ENCODE assay signal across 8 cellular contexts in the genomic region with DNA sequence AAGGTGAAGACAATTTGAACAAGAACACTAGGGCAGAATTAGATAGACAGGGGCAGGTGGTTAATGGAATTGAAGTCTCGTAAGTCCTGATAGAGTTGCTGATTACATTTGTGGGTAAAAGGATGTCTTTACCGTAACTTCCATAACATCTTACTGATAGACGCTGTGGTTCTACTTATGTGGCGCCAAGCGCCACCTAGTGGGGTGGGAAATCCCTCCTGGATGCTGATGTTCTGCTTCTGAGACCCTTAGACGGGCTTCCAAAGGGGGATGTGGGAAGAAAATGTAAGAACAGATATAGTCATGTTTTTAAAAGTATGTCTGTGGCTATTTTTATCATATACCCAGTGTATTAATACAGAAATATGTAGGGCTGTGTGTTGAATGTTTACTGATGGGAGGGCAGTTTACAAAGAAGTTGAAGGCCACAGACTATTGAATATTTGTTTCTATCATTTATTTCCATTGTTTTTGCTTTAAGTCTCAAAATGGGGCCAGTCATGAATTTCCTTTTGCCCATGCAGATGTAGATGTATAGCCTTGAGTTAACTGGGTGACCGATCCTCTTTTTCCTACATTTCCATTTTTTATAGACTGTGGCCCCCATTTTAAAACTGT. TPM values are rescaled to one million over a fixed set of nuclear protein-coding genes. Genes with fewer than 3 reads are reported as not detected.
DNase-seq lines count a peak whose midpoint lies in the region; ATAC-seq and TF ChIP-seq lines count a peak whose summit lies in the region.

No MANE protein-coding gene starts in this region.

- H3K27ac ChIP-seq in gastroesophageal sphincter (no peak overlapping the region), smooth muscle cell (ENCODE audit: low read depth) (no peak overlapping the region)

- no peak overlapping the region for H3K9ac ChIP-seq in smooth muscle cell (ENCODE audit: low read depth)

- WGBS in gastroesophageal sphincter (ENCODE audit: low coverage in 1 of 2), 2 donors: 67 to 70% methylated on average over 2 to 3 of the region's 7 CpGs
- 43% methylated on average over 7 of the region's 7 CpGs for WGBS in smooth muscle cell (ENCODE audit: low lambda C conversion rate)

- H3K27me3 ChIP-seq in gastroesophageal sphincter (no peaks in the 10 kb centered on the region), smooth muscle cell (ENCODE audit: low read depth) (no peaks in the 10 kb centered on the region)

- H3K36me3 ChIP-seq in gastroesophageal sphincter: no peaks in the 10 kb centered on the region
- no peaks in the 10 kb centered on the region for H3K36me3 ChIP-seq in smooth muscle cell (ENCODE audit: low read depth)

- no peak overlapping the region for H3K4me3 Mint-ChIP-seq in activated T-cell treated with anti-CD3 and anti-CD28 coated beads, Interleukin-2, amount 50 U/mL, for 4 hours

- H3K4me1 Mint-ChIP-seq in activated T-cell treated with anti-CD3 and anti-CD28 coated beads, Interleukin-2, amount 50 U/mL, for 4 hours (ENCODE audit: low read depth): peaks cover 22% of the 10 kb centered on the region

- no peak for TF ChIP-seq POLR2A in gastroesophageal sphincter (IDR thresholded peaks at IDR 0.05)

- no peak for TF ChIP-seq EP300 in gastroesophageal sphincter (IDR thresholded peaks at IDR 0.05)

- no peaks in the 10 kb centered on the region for H3F3A ChIP-seq in smooth muscle cell (ENCODE audit: low read depth)

- H3K4me3 ChIP-seq in gastroesophageal sphincter (no peak overlapping the region), smooth muscle cell (no peak overlapping the region)

- no peaks in the 10 kb centered on the region for H3K27me3 Mint-ChIP-seq in activated T-cell treated with anti-CD3 and anti-CD28 coated beads, Interleukin-2, amount 50 U/mL, for 4 hours (ENCODE audit: low read depth)

- H3K4me1 ChIP-seq in gastroesophageal sphincter (no peaks in the 10 kb centered on the region), smooth muscle cell (ENCODE audit: low read depth) (no peaks in the 10 kb centered on the region)

- DNase-seq in DMS 273 (lab: John Stamatoyannopoulos, UW; ENCODE audit: unreplicated experiment) (peak; percentile 73), DMS 273 treated with DMSO at 0.1 percent for 48 hours (lab: John Stamatoyannopoulos, UW) (no peak), NCI-H460 (ENCODE audit: extremely low read depth, low read depth) (peak; percentile 20), smooth muscle cell (lab: John Stamatoyannopoulos, UW; ENCODE audit: unreplicated experiment) (no peak), kidney glomerular epithelial cell (lab: John Stamatoyannopoulos, UW) (no peak)
- DNase-seq in activated T-cell treated with anti-CD3 and anti-CD28 coated beads, Interleukin-2, amount 50 U/mL, for 4 hours: peak; percentile 40

- no peaks in the 10 kb centered on the region for H4K20me1 ChIP-seq in smooth muscle cell (ENCODE audit: low read depth)

- ATAC-seq in activated T-cell treated with anti-CD3 and anti-CD28 coated beads, Interleukin-2, amount 50 U/mL, for 4 hours: peak; percentile 49 to 60
- peak; percentile 48 for ATAC-seq in gastroesophageal sphincter
- no peak for ATAC-seq in GM21390 (IDR thresholded peaks at IDR 0.05; ENCODE audit: unreplicated experiment)

- H3K4me2 ChIP-seq in smooth muscle cell: no peak overlapping the region

- peak; percentile 41 to 68 (median 47) for TF ChIP-seq CTCF in gastroesophageal sphincter (IDR thresholded peaks at IDR 0.05)
- TF ChIP-seq CTCF in smooth muscle cell (IDR thresholded peaks at IDR 0.05; ENCODE audit: borderline replicate concordance, insufficient read depth, poor library complexity, severe bottlenecking): peak; percentile 53

- H3K9me3 ChIP-seq in gastroesophageal sphincter (no peaks in the 10 kb centered on the region), smooth muscle cell (replicated peaks; ENCODE audit: low read depth) (no peaks in the 10 kb centered on the region)

- H3K79me2 ChIP-seq in smooth muscle cell (ENCODE audit: low read depth): no peaks in the 10 kb centered on the region

- H3K36me3 Mint-ChIP-seq in activated T-cell treated with anti-CD3 and anti-CD28 coated beads, Interleukin-2, amount 50 U/mL, for 4 hours (ENCODE audit: insufficient read depth): no peaks in the 10 kb centered on the region

- no peak overlapping the region for H2AFZ ChIP-seq in smooth muscle cell (ENCODE audit: low read depth)

- H3K9me3 Mint-ChIP-seq in activated T-cell treated with anti-CD3 and anti-CD28 coated beads, Interleukin-2, amount 50 U/mL, for 4 hours: no peaks in the 10 kb centered on the region

RNA-seq across cellular contexts. Expression of gene TLR8, which starts 12.2 kb away (rescaled TPM):
- total RNA-seq in NCI-H460 (2014; rRNA removed; shearing (Covaris generic)): not detected in 2 replicates
- not detected in 2 replicates for polyA plus RNA-seq in NCI-H460 (2014; cell fraction: nucleus; rRNA removed)
- not detected for total RNA-seq in activated T-cell treated with anti-CD3 and anti-CD28 coated beads, Interleukin-2, amount 50 U/mL, for 4 hours
- total RNA-seq in gastroesophageal sphincter: 1 to 10 TPM in 2 of 4 donors, under 1 TPM in 2; 0.47 to 6.7 (median 1.7) TPM
- not detected in 2 replicates for total RNA-seq in smooth muscle cell
- not detected in 2 replicates for polyA plus RNA-seq in smooth muscle cell

RNA-seq across cellular contexts. Expression of gene TLR7, which starts 27.3 kb away (rescaled TPM):
- not detected in 2 replicates for total RNA-seq in NCI-H460 (2014; rRNA removed; shearing (Covaris generic))
- polyA plus RNA-seq in NCI-H460 (2014; cell fraction: nucleus; rRNA removed): not detected in 2 replicates
- total RNA-seq in activated T-cell treated with anti-CD3 and anti-CD28 coated beads, Interleukin-2, amount 50 U/mL, for 4 hours: under 1 TPM in 1 of 3 donors, not detected in 2; 0.24 TPM
- total RNA-seq in gastroesophageal sphincter (1 to 10 TPM in 1 of 4 donors, under 1 TPM in 3; 0.27 to 1.3 (median 0.49) TPM), smooth muscle cell (0.27 TPM in 1 of 2 replicates, not detected in the other)
- polyA plus RNA-seq in smooth muscle cell: not detected in 2 replicates

Comparison
In these comparisons a context has a peak if more than half of its experiments do, and no peak if none do; other contexts are left out.
1. DNase-seq: peak in DMS 273 (single experiment), NCI-H460 (single experiment) and activated T-cell treated with anti-CD3 and anti-CD28 coated beads, Interleukin-2, amount 50 U/mL, for 4 hours (single experiment); none in DMS 273 treated with DMSO at 0.1 percent for 48 hours (single experiment), smooth muscle cell (single experiment) and kidney glomerular epithelial cell (single experiment).